ENCODE assay signal across 11 cellular contexts in the genomic region with DNA sequence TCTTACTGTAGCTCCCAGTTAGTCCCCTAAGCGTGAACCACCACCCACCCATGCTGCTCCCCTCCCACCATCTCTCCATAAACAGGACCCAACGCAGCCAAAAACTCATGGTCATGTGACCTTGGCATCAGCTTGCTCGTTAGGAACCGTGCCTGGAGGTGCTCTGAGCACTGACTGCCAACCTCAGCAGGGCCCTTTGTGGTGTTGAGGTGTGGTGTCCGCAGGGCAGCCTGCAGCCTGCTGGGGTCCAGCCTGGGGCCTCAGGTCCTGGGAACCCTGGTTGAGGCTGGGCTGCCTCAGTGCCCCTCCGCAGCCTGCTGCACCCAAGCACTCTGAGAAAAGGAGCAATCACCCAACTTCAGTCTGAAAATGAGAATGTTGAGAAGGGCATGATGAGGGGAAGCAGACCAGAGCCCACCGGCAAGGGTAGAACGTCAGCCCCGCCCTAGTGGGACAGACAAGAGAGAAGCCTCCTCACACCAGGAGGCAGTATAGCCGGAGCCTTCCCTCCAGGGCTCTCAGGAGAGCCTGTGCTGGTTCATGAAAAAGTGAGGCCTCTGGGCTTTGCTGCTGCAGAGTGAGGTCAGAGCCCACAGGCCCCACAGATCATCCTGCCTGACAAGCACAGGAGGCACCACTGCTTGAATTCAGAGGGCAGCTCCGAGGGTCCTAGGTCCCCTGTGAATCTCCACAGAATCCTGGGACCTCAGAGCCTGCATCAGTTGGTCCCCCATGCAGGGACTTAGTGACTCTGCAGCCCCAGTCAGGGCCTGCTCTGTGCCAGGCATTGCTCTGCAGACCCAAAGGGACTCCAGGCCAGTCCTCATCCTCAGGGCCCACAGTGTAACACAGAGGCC. TPM values are rescaled to one million over a fixed set of nuclear protein-coding genes. Genes with fewer than 3 reads are reported as not detected.
DNase-seq lines count a peak whose midpoint lies in the region; ATAC-seq and TF ChIP-seq lines count a peak whose summit lies in the region.
"Had no signal": no experiment of that assay in that cellular context is flagged by ENCODE, and none has a peak within 500 bp of the region (broad histone marks: within the 10 kb centered on the region; RNA-seq: fewer than 3 reads in every experiment).

No MANE protein-coding gene starts in this region.

- H3K4me1 ChIP-seq in colonic mucosa (no peaks in the 10 kb centered on the region), thoracic aorta (ENCODE audit: control insufficient read depth in 1 of 2, low read depth in 2 of 2) (peaks cover 14 to 43% of the 10 kb centered on the region in 2 donors)

- H3K27me3 Mint-ChIP-seq in HFFc6 (ENCODE audit: insufficient read depth): peaks cover 5% of the 10 kb centered on the region; the same call in 1 of the 2 replicates

- intact Hi-C loops in colonic mucosa (cut with DNase I): no loop called here

- H3K27ac ChIP-seq in colonic mucosa (peak overlapping the region; percentile 78), thoracic aorta (peak overlapping the region; percentile 91 to 93)
- H3K27ac ChIP-seq: KMS-11 had no signal

- peak; percentile 19 for ATAC-seq in thoracic aorta (ENCODE audit: insufficient number of reproducible peaks, low FRiP score, low read depth)
- ATAC-seq in GM21515 (IDR thresholded peaks at IDR 0.05; ENCODE audit: unreplicated experiment): no peak

- no peaks in the 10 kb centered on the region for H3K36me3 ChIP-seq in colonic mucosa
- no peaks in the 10 kb centered on the region for H3K36me3 ChIP-seq in thoracic aorta

- H3K9me3 Mint-ChIP-seq in HFFc6: peaks cover 24% of the 10 kb centered on the region

- no peaks in the 10 kb centered on the region for H3K9me3 ChIP-seq in colonic mucosa
- H3K9me3 ChIP-seq in thoracic aorta: no peaks in the 10 kb centered on the region

- H3K9ac ChIP-seq in colonic mucosa (ENCODE audit: low read depth in 2 of 2, low read length in 2 of 2): peak overlapping the region in 1 of 2 donors; percentile 26
- H3K9ac ChIP-seq: KMS-11 had no signal

- no peak for DNase-seq in HFFc6
- no peak for DNase-seq in colonic mucosa
- DNase-seq in mesenteric fat pad (ENCODE audit: low spot score): peak; percentile 88
- DNase-seq in thoracic aorta (ENCODE audit: low spot score): no peak
- no peak for DNase-seq in activated CD4-positive, CD25-positive, alpha-beta regulatory T cell (lab: John Stamatoyannopoulos, UW)
- DNase-seq in retina: no peak
- DNase-seq: DMS79, hippocampal formation, NCI-H510A treated with DMSO at 0.1 percent for 48 hours had no signal

- peaks cover 29% of the 10 kb centered on the region for H3K4me1 Mint-ChIP-seq in HFFc6 (ENCODE audit: low read depth)

- peak overlapping the region; percentile 98 for H3K27ac Mint-ChIP-seq in HFFc6

- H3K36me3 Mint-ChIP-seq in HFFc6 (ENCODE audit: low read depth): peaks cover 21% of the 10 kb centered on the region

- TF ChIP-seq CTCF in HFFc6 (IDR thresholded peaks at IDR 0.05): 0 out of 2 replicates have a peak, but pooled peaks have one; percentile 25
- TF ChIP-seq CTCF in colonic mucosa (IDR thresholded peaks at IDR 0.05): no peak
- TF ChIP-seq CTCF in thoracic aorta (IDR thresholded peaks at IDR 0.05): no peak

- H3K4me3 ChIP-seq in colonic mucosa (no peak overlapping the region), thoracic aorta (peak overlapping the region; percentile 32)

- peak overlapping the region; percentile 86 for H3K4me3 Mint-ChIP-seq in HFFc6

- H3K27me3 ChIP-seq in colonic mucosa (peaks cover 10% of the 10 kb centered on the region), thoracic aorta (replicated peaks; ENCODE audit: insufficient read depth) (no peaks in the 10 kb centered on the region)

RNA-seq across cellular contexts. Expression of gene COL6A2, which starts 4.9 kb away (rescaled TPM):
- total RNA-seq in HFFc6 (2021; fragmentation: NEBNext Ultra II Directional; extraction: Animal tissue kit (Norgen Biotek cat#: 25700)): 100 to 1,000 TPM; 426 to 514 (median 467) TPM
- 100 to 1,000 TPM in 1 of 2 donors, 10 to 100 TPM in 1; 55.7 to 190 TPM for total RNA-seq in colonic mucosa
- total RNA-seq in mesenteric fat pad: 735 TPM
- total RNA-seq in thoracic aorta: 1,000 to 10,000 TPM; 1,835 to 1,885 TPM
